ENCODE assay signal across 14 cellular contexts in the genomic region with DNA sequence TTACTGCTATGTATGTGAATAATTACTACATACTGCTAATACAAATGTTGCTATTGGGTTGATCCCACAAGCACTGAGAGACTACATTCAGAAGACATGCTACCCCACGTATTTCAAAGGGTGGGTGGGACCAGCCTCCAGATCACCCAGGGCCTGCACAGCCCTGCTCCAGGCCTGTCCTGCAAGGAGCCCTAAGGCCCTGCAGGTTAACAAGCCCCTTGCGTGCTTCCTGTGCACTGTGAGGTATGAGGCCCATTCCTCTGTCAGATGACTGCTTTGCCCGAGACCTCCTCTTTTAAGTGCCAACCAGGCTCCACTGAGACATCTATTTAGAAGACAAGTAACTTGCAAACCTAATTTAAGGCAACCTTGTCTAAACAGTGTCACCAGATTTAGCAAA.
A peak's percentile ranks its signal among the peaks of the same experiment; 100 is the strongest.
DNase-seq lines count a peak whose midpoint lies in the region; TF ChIP-seq lines count a peak whose summit lies in the region.
"Had no signal": no experiment of that assay in that cellular context is flagged by ENCODE, and none has a peak within 500 bp of the region (broad histone marks: within the 10 kb centered on the region; RNA-seq: fewer than 3 reads in every experiment).

No MANE protein-coding gene starts in this region.

- DNase-seq in left ventricle myocardium inferior (no peak), right atrium auricular region (ENCODE audit: low spot score) (no peak), coronary artery (ENCODE audit: low spot score) (no peak), neuronal stem cell (ENCODE audit: low spot score) (no peak), vagina (ENCODE audit: extremely low spot score in 2 of 2) (no peak), NCI-H2081 (lab: John Stamatoyannopoulos, UW) (no peak), A172 (ENCODE audit: low spot score) (no peak)
- no peak for DNase-seq in stimulated activated CD4-positive, alpha-beta T cell treated with anti-CD3 and anti-CD28 coated beads, Interleukin-1b, Interleukin-23, amount 100 ng/mL, for 48 hours
- DNase-seq: 8988T, H7, NCI-H1694, NCI-H2171 had no signal

- no peak for TF ChIP-seq CTCF in left ventricle myocardium inferior (IDR thresholded peaks at IDR 0.05; ENCODE audit: borderline replicate concordance)
- no peak for TF ChIP-seq CTCF in right atrium auricular region (IDR thresholded peaks at IDR 0.05)
- no peak for TF ChIP-seq CTCF in coronary artery (IDR thresholded peaks at IDR 0.05)
- TF ChIP-seq CTCF in vagina (IDR thresholded peaks at IDR 0.05): no peak

- H2BK15ac ChIP-seq in neuronal stem cell (ENCODE audit: low read length): no peak overlapping the region

- no peaks in the 10 kb centered on the region for H3K9me3 ChIP-seq in left ventricle myocardium inferior (replicated peaks)
- no peaks in the 10 kb centered on the region for H3K9me3 ChIP-seq in right atrium auricular region
- no peaks in the 10 kb centered on the region for H3K9me3 ChIP-seq in neuronal stem cell (replicated peaks in 1 of 2; ENCODE audit: control insufficient read depth in 2 of 2, insufficient read depth in 1 of 2, low read depth in 1 of 2, low read length in 2 of 2)
- H3K9me3 ChIP-seq in vagina: no peaks in the 10 kb centered on the region
- H3K9me3 ChIP-seq: BLaER1 treated with 17β-estradiol and CSF1 and Interleukin-3, amounts not matched to agents 10 nM and 100 nM had no signal

- no CpG with 5 or more reads among the region's 3 CpGs for WGBS in neuronal stem cell (ENCODE audit: extremely low coverage in 2 of 2, insufficient read length in 2 of 2, insufficient replicate concordance in 1 of 2), 2 donors

- peaks cover 2% of the 10 kb centered on the region for H3K79me1 ChIP-seq in neuronal stem cell (ENCODE audit: low read depth, low read length)

- H3K4ac ChIP-seq in neuronal stem cell (ENCODE audit: low read length): no peak overlapping the region

- H4K91ac ChIP-seq in neuronal stem cell (ENCODE audit: low read depth, low read length, poor library complexity): no peak overlapping the region

- H3K9ac ChIP-seq in neuronal stem cell (ENCODE audit: low read depth, low read length, poor library complexity): no peak overlapping the region
- H3K9ac ChIP-seq: BLaER1 treated with 17β-estradiol and CSF1 and Interleukin-3, amounts not matched to agents 10 nM and 100 nM; KMS-11 had no signal

- H3K18ac ChIP-seq in neuronal stem cell (ENCODE audit: low read length): no peak overlapping the region

- H2BK12ac ChIP-seq in neuronal stem cell (ENCODE audit: low read length): no peak overlapping the region

- no peak overlapping the region for H2AFZ ChIP-seq in neuronal stem cell (ENCODE audit: low read length)

- H3K27ac ChIP-seq in left ventricle myocardium inferior (replicated peaks): peak overlapping the region; percentile 36
- H3K27ac ChIP-seq in right atrium auricular region: peak overlapping the region in 1 of 2 donors; percentile 23
- peak overlapping the region; percentile 39 to 59 for H3K27ac ChIP-seq in coronary artery
- no peak overlapping the region for H3K27ac ChIP-seq in neuronal stem cell (replicated peaks; ENCODE audit: low read length)
- H3K27ac ChIP-seq in vagina: peak overlapping the region; percentile 40
- H3K27ac ChIP-seq: BLaER1 treated with 17β-estradiol and CSF1 and Interleukin-3, amounts not matched to agents 10 nM and 100 nM; KMS-11 had no signal

- peak overlapping the region; percentile 94 for H4K8ac ChIP-seq in neuronal stem cell (ENCODE audit: low read depth, low read length)

- H3K14ac ChIP-seq in neuronal stem cell (ENCODE audit: low read length): no peak overlapping the region

- no peak overlapping the region for H2BK120ac ChIP-seq in neuronal stem cell (ENCODE audit: low read depth, low read length)

- H2BK5ac ChIP-seq in neuronal stem cell (ENCODE audit: low read length): no peak overlapping the region

- H3K4me2 ChIP-seq in neuronal stem cell (ENCODE audit: insufficient read depth, low read length, poor library complexity, severe bottlenecking): no peak overlapping the region
- H3K4me2 ChIP-seq: BLaER1 treated with 17β-estradiol and CSF1 and Interleukin-3, amounts not matched to agents 10 nM and 100 nM; KMS-11 had no signal

- intact Hi-C loops in left ventricle myocardium inferior (cut with micrococcal nuclease): no loop called here
- intact Hi-C loops in vagina (cut with DNase I): no loop called here

- H3K23ac ChIP-seq in neuronal stem cell (ENCODE audit: low read depth, low read length, poor library complexity): no peak overlapping the region

- H3K4me1 ChIP-seq in left ventricle myocardium inferior (peaks cover 66% of the 10 kb centered on the region), right atrium auricular region (peaks cover 0 to 68% of the 10 kb centered on the region in 2 donors), neuronal stem cell (ENCODE audit: control insufficient read depth in 2 of 2, insufficient read depth in 1 of 2, low read depth in 1 of 2, low read length in 2 of 2) (peaks cover 4 to 29% of the 10 kb centered on the region in 2 donors), vagina (peaks cover 43% of the 10 kb centered on the region)

- no peak overlapping the region for H2AK5ac ChIP-seq in neuronal stem cell (ENCODE audit: low read depth, low read length)

- TF ChIP-seq POLR2A in vagina (IDR thresholded peaks at IDR 0.05): no peak

- H3K27me3 ChIP-seq in left ventricle myocardium inferior (ENCODE audit: low read depth) (no peaks in the 10 kb centered on the region), right atrium auricular region (no peaks in the 10 kb centered on the region), neuronal stem cell (ENCODE audit: control insufficient read depth in 3 of 3, insufficient read depth in 3 of 3, low read depth in 1 of 3, low read length in 3 of 3) (no peaks in the 10 kb centered on the region), vagina (no peaks in the 10 kb centered on the region)
- H3K27me3 ChIP-seq: BLaER1 treated with 17β-estradiol and CSF1 and Interleukin-3, amounts not matched to agents 10 nM and 100 nM had no signal

- H3K36me3 ChIP-seq in left ventricle myocardium inferior (peaks cover 5% of the 10 kb centered on the region), right atrium auricular region (no peaks in the 10 kb centered on the region), neuronal stem cell (replicated peaks in 1 of 2; ENCODE audit: control insufficient read depth in 2 of 2, insufficient read depth in 2 of 2, low read length in 2 of 2) (peaks cover 0 to 40% of the 10 kb centered on the region in 2 donors), vagina (no peaks in the 10 kb centered on the region)

- H3K4me3 ChIP-seq in left ventricle myocardium inferior (no peak overlapping the region), right atrium auricular region (no peak overlapping the region), coronary artery (no peak overlapping the region), neuronal stem cell (ENCODE audit: low read length in 2 of 2) (no peak overlapping the region), vagina (no peak overlapping the region)
- H3K4me3 ChIP-seq: BLaER1 treated with 17β-estradiol and CSF1 and Interleukin-3, amounts not matched to agents 10 nM and 100 nM had no signal
